1 cellular context compared by ENCODE assay signal in genomic region chr21:45540601-45540970, GRCh38.
TF ChIP-seq lines count a peak whose summit lies in the region.

No MANE protein-coding gene starts in this region.

TF ChIP-seq in HepG2, 621 proteins besides CTCF, POLR2A, EP300 and RAD21:
- no peak for TF ChIP-seq ZNF672 (CRISPR knock-in tag; IDR thresholded peaks at IDR 0.05)
- TF ChIP-seq EHMT2 (IDR thresholded peaks at IDR 0.05; ENCODE audit: borderline replicate concordance, low read depth, low read length): no peak
- TF ChIP-seq, protein P1, sequence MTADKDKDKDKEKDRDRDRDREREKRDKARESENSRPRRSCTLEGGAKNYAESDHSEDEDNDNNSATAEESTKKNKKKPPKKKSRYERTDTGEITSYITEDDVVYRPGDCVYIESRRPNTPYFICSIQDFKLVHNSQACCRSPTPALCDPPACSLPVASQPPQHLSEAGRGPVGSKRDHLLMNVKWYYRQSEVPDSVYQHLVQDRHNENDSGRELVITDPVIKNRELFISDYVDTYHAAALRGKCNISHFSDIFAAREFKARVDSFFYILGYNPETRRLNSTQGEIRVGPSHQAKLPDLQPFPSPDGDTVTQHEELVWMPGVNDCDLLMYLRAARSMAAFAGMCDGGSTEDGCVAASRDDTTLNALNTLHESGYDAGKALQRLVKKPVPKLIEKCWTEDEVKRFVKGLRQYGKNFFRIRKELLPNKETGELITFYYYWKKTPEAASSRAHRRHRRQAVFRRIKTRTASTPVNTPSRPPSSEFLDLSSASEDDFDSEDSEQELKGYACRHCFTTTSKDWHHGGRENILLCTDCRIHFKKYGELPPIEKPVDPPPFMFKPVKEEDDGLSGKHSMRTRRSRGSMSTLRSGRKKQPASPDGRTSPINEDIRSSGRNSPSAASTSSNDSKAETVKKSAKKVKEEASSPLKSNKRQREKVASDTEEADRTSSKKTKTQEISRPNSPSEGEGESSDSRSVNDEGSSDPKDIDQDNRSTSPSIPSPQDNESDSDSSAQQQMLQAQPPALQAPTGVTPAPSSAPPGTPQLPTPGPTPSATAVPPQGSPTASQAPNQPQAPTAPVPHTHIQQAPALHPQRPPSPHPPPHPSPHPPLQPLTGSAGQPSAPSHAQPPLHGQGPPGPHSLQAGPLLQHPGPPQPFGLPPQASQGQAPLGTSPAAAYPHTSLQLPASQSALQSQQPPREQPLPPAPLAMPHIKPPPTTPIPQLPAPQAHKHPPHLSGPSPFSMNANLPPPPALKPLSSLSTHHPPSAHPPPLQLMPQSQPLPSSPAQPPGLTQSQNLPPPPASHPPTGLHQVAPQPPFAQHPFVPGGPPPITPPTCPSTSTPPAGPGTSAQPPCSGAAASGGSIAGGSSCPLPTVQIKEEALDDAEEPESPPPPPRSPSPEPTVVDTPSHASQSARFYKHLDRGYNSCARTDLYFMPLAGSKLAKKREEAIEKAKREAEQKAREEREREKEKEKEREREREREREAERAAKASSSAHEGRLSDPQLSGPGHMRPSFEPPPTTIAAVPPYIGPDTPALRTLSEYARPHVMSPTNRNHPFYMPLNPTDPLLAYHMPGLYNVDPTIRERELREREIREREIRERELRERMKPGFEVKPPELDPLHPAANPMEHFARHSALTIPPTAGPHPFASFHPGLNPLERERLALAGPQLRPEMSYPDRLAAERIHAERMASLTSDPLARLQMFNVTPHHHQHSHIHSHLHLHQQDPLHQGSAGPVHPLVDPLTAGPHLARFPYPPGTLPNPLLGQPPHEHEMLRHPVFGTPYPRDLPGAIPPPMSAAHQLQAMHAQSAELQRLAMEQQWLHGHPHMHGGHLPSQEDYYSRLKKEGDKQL (CRISPR knock-in tag; IDR thresholded peaks at IDR 0.05; ENCODE audit: low read depth): no peak
- TF ChIP-seq ZNF281 (CRISPR knock-in tag; IDR thresholded peaks at IDR 0.05; ENCODE audit: borderline replicate concordance): no peak
- no peak for TF ChIP-seq ZNF780A (CRISPR knock-in tag; IDR thresholded peaks at IDR 0.05)
- TF ChIP-seq ZNF280B (CRISPR knock-in tag; IDR thresholded peaks at IDR 0.05; ENCODE audit: borderline replicate concordance): no peak
- no peak for TF ChIP-seq NR2C2 (CRISPR knock-in tag; IDR thresholded peaks at IDR 0.05; ENCODE audit: borderline replicate concordance)
- TF ChIP-seq, protein P2, sequence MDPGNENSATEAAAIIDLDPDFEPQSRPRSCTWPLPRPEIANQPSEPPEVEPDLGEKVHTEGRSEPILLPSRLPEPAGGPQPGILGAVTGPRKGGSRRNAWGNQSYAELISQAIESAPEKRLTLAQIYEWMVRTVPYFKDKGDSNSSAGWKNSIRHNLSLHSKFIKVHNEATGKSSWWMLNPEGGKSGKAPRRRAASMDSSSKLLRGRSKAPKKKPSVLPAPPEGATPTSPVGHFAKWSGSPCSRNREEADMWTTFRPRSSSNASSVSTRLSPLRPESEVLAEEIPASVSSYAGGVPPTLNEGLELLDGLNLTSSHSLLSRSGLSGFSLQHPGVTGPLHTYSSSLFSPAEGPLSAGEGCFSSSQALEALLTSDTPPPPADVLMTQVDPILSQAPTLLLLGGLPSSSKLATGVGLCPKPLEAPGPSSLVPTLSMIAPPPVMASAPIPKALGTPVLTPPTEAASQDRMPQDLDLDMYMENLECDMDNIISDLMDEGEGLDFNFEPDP (CRISPR knock-in tag; conservative IDR thresholded peaks at IDR 0.05): no peak
- TF ChIP-seq ZNF781 (CRISPR knock-in tag; IDR thresholded peaks at IDR 0.05; ENCODE audit: borderline replicate concordance, not compliant biosample characterization): no peak
- TF ChIP-seq KLF11 (CRISPR knock-in tag; IDR thresholded peaks at IDR 0.05): no peak
- TF ChIP-seq ZNF598 (CRISPR knock-in tag; IDR thresholded peaks at IDR 0.05; ENCODE audit: borderline replicate concordance): no peak
- no peak for TF ChIP-seq GPN1 (CRISPR knock-in tag; IDR thresholded peaks at IDR 0.05; ENCODE audit: borderline replicate concordance)
- no peak for TF ChIP-seq ARNT (IDR thresholded peaks at IDR 0.05)
- TF ChIP-seq MBNL3 (CRISPR knock-in tag; conservative IDR thresholded peaks at IDR 0.05): no peak
- TF ChIP-seq NFKB2 (CRISPR knock-in tag; IDR thresholded peaks at IDR 0.05; ENCODE audit: borderline replicate concordance): no peak
- no peak for TF ChIP-seq ATF4 (CRISPR knock-in tag; IDR thresholded peaks at IDR 0.05)
- no peak for TF ChIP-seq SAFB2 (CRISPR knock-in tag; IDR thresholded peaks at IDR 0.05; ENCODE audit: borderline replicate concordance, low read depth)
- no peak for TF ChIP-seq ZNF639 (CRISPR knock-in tag; conservative IDR thresholded peaks at IDR 0.05)
- no peak for TF ChIP-seq ZNF20 (CRISPR knock-in tag; IDR thresholded peaks at IDR 0.05)
- TF ChIP-seq, protein P3, sequence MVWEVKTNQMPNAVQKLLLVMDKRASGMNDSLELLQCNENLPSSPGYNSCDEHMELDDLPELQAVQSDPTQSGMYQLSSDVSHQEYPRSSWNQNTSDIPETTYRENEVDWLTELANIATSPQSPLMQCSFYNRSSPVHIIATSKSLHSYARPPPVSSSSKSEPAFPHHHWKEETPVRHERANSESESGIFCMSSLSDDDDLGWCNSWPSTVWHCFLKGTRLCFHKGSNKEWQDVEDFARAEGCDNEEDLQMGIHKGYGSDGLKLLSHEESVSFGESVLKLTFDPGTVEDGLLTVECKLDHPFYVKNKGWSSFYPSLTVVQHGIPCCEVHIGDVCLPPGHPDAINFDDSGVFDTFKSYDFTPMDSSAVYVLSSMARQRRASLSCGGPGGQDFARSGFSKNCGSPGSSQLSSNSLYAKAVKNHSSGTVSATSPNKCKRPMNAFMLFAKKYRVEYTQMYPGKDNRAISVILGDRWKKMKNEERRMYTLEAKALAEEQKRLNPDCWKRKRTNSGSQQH (CRISPR knock-in tag; IDR thresholded peaks at IDR 0.05; ENCODE audit: low read depth): no peak
